11 cellular contexts compared by ENCODE assay signal in genomic region chr6:166760288-166760687, GRCh38.
DNase-seq lines count a peak whose midpoint lies in the region; ATAC-seq and TF ChIP-seq lines count a peak whose summit lies in the region.
"Had no signal": no experiment of that assay in that cellular context is flagged by ENCODE, and none has a peak within 500 bp of the region (broad histone marks: within the 10 kb centered on the region; RNA-seq: fewer than 3 reads in every experiment).

No MANE protein-coding gene starts in this region.

- WGBS in suprapubic skin: 78% methylated on average over 11 of the region's 11 CpGs

- H3K27me3 Mint-ChIP-seq in activated T-helper 17 cell treated with anti-CD3 and anti-CD28 coated beads, Interleukin-2, amount 50 U/mL, for 72 hours: peaks cover 6% of the 10 kb centered on the region
- H3K27me3 Mint-ChIP-seq in naive thymus-derived CD4-positive, alpha-beta T cell: peaks cover 10 to 45% (median 17%) of the 10 kb centered on the region in 5 donors

- H3K27ac Mint-ChIP-seq in activated T-helper 17 cell treated with anti-CD3 and anti-CD28 coated beads, Interleukin-2, amount 50 U/mL, for 72 hours: no peak overlapping the region
- H3K27ac Mint-ChIP-seq in naive thymus-derived CD4-positive, alpha-beta T cell: peak overlapping the region in 6 of 9 donors; percentile 61 to 88 (median 72)
- H3K27ac Mint-ChIP-seq: type B pancreatic cell had no signal

- H3K27me3 ChIP-seq in naive thymus-derived CD4-positive, alpha-beta T cell (ENCODE audit: control insufficient read depth in 2 of 2, insufficient read depth in 2 of 2, low read length in 2 of 2): no peaks in the 10 kb centered on the region
- peaks cover 11% of the 10 kb centered on the region for H3K27me3 ChIP-seq in suprapubic skin
- no peaks in the 10 kb centered on the region for H3K27me3 ChIP-seq in H7 (ENCODE audit: control insufficient read depth, insufficient read depth, low read length)

- TF ChIP-seq EP300 in suprapubic skin (IDR thresholded peaks at IDR 0.05): no peak

- in situ Hi-C loops in GM13976 (cut with MboI; ENCODE audit: low sequenced_read_pairs, unreplicated experiment): no loop called here

- peak overlapping the region; percentile 51 for H3K4me3 Mint-ChIP-seq in activated T-helper 17 cell treated with anti-CD3 and anti-CD28 coated beads, Interleukin-2, amount 50 U/mL, for 72 hours
- H3K4me3 Mint-ChIP-seq in naive thymus-derived CD4-positive, alpha-beta T cell: peak overlapping the region; percentile 32 to 82 (median 73)
- H3K4me3 Mint-ChIP-seq: type B pancreatic cell had no signal

- peak; percentile 97 for ATAC-seq in activated T-helper 17 cell treated with anti-CD3 and anti-CD28 coated beads, Interleukin-2, amount 50 U/mL, for 72 hours (replicated peaks)
- ATAC-seq in naive thymus-derived CD4-positive, alpha-beta T cell: peak; percentile 92

- no peak for TF ChIP-seq CTCF in suprapubic skin (IDR thresholded peaks at IDR 0.05)
- TF ChIP-seq CTCF in GM13976 (IDR thresholded peaks at IDR 0.05; ENCODE audit: borderline replicate concordance, control extremely low read depth, extremely low read depth, insufficient read depth, missing control alignments): no peak

- no peaks in the 10 kb centered on the region for H3K36me3 ChIP-seq in naive thymus-derived CD4-positive, alpha-beta T cell (ENCODE audit: control insufficient read depth in 2 of 3, insufficient read depth in 3 of 3, low read length in 3 of 3)
- no peaks in the 10 kb centered on the region for H3K36me3 ChIP-seq in suprapubic skin
- H3K36me3 ChIP-seq in H7 (replicated peaks; ENCODE audit: control insufficient read depth, insufficient read depth, low read length): no peaks in the 10 kb centered on the region
- H3K36me3 ChIP-seq: esophagus muscularis mucosa had no signal

- no peaks in the 10 kb centered on the region for H3K36me3 Mint-ChIP-seq in activated T-helper 17 cell treated with anti-CD3 and anti-CD28 coated beads, Interleukin-2, amount 50 U/mL, for 72 hours (ENCODE audit: low read depth)
- H3K36me3 Mint-ChIP-seq in naive thymus-derived CD4-positive, alpha-beta T cell: no peaks in the 10 kb centered on the region
- H3K36me3 Mint-ChIP-seq: type B pancreatic cell had no signal

- POLR2A ChIA-PET in naive thymus-derived CD4-positive, alpha-beta T cell (lab: Charles Lee): interaction anchor here (1.4 to 1.6 kb wide), 2 partner anchors 9 to 21 kb away, joined by 4 read pairs; no protein-coding TSS in a partner anchor

- DNase-seq in activated CD4-positive, alpha-beta T cell treated with anti-CD3 and anti-CD28 coated beads for 4 hours: peak; percentile 67 to 69
- peak; percentile 23 to 77 (median 62) for DNase-seq in naive thymus-derived CD4-positive, alpha-beta T cell
- peak; percentile 27 to 67 (median 38) for DNase-seq in stimulated activated naive CD4-positive, alpha-beta T cell (lab: John Stamatoyannopoulos, UW)
- DNase-seq in suprapubic skin (ENCODE audit: low spot score in 2 of 2) (no peak), H7 (no peak), GM13976 (ENCODE audit: low spot score) (no peak)
- DNase-seq: HCEC 1CT, KG1 had no signal

- no peaks in the 10 kb centered on the region for H3K9me3 ChIP-seq in naive thymus-derived CD4-positive, alpha-beta T cell (ENCODE audit: control insufficient read depth in 2 of 3, low read length in 3 of 3)
- no peaks in the 10 kb centered on the region for H3K9me3 ChIP-seq in suprapubic skin
- H3K9me3 ChIP-seq: esophagus muscularis mucosa had no signal

- no peaks in the 10 kb centered on the region for H3K9me3 Mint-ChIP-seq in activated T-helper 17 cell treated with anti-CD3 and anti-CD28 coated beads, Interleukin-2, amount 50 U/mL, for 72 hours
- H3K9me3 Mint-ChIP-seq in naive thymus-derived CD4-positive, alpha-beta T cell: no peaks in the 10 kb centered on the region
- H3K9me3 Mint-ChIP-seq: type B pancreatic cell had no signal

- H3K4me1 Mint-ChIP-seq in activated T-helper 17 cell treated with anti-CD3 and anti-CD28 coated beads, Interleukin-2, amount 50 U/mL, for 72 hours: peaks cover 21% of the 10 kb centered on the region
- H3K4me1 Mint-ChIP-seq in naive thymus-derived CD4-positive, alpha-beta T cell: peaks cover 23 to 54% (median 39%) of the 10 kb centered on the region in 7 donors

- peaks cover 0 to 16% of the 10 kb centered on the region in 2 donors for H3K4me1 ChIP-seq in naive thymus-derived CD4-positive, alpha-beta T cell (ENCODE audit: control insufficient read depth in 2 of 2, insufficient read depth in 2 of 2, low read length in 2 of 2)
- H3K4me1 ChIP-seq in suprapubic skin: peaks cover 13% of the 10 kb centered on the region

- H3K4me3 ChIP-seq in naive thymus-derived CD4-positive, alpha-beta T cell (ENCODE audit: low read length): no peak overlapping the region
- no peak overlapping the region for H3K4me3 ChIP-seq in suprapubic skin
- H3K4me3 ChIP-seq in H7 (ENCODE audit: insufficient read depth, low read depth, low read length): no peak overlapping the region
- H3K4me3 ChIP-seq: esophagus muscularis mucosa had no signal

- H3K27ac ChIP-seq in naive thymus-derived CD4-positive, alpha-beta T cell (ENCODE audit: low read depth, low read length): no peak overlapping the region
- no peak overlapping the region for H3K27ac ChIP-seq in suprapubic skin
- H3K27ac ChIP-seq: esophagus muscularis mucosa had no signal

- intact Hi-C loops in naive thymus-derived CD4-positive, alpha-beta T cell (cut with micrococcal nuclease): loop anchor here in 1 of 2 donors (5.0 kb wide), 1 partner anchor 133 kb away; the partner anchor contains the start of gene RPS6KA2

- CTCF ChIA-PET in naive thymus-derived CD4-positive, alpha-beta T cell (lab: Charles Lee): interaction anchor here (0.7 kb wide), 1 partner anchor 10 kb away, joined by 3 read pairs; no protein-coding TSS in a partner anchor

- TF ChIP-seq POLR2A in suprapubic skin (IDR thresholded peaks at IDR 0.05): no peak

Comparison
In these comparisons a context has a peak if more than half of its experiments do, and no peak if none do; other contexts are left out.
1. DNase-seq: peak in activated CD4-positive, alpha-beta T cell treated with anti-CD3 and anti-CD28 coated beads for 4 hours (2 of 2), naive thymus-derived CD4-positive, alpha-beta T cell (9 of 9) and stimulated activated naive CD4-positive, alpha-beta T cell (6 of 6); none in suprapubic skin (0 of 2), H7 (single experiment) and GM13976 (single experiment).